ENCODE assay signal across 14 cellular contexts in the genomic region with DNA sequence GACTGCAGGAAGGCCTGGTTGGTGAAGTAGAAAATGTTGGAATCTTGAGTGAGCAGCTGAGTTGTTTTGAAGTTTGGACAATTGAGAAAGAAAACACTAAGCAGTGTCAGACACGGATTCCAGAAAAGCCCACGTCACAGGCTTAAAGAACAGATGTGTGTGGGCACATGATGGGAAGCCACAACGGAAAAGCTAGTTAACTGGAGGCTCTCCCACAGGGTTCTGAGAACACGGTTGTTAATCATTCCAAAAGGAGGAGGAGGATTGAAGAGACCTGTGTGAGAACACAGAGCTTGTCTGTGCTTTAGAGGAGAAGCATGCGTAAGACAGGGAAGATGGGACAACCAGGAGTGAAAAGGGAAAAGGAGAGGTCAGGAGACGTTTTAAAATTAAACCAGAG. TPM values are rescaled to one million over a fixed set of nuclear protein-coding genes. Genes with fewer than 3 reads are reported as not detected.
DNase-seq lines count a peak whose midpoint lies in the region; ATAC-seq and TF ChIP-seq lines count a peak whose summit lies in the region.
"Had no signal": no experiment of that assay in that cellular context is flagged by ENCODE, and none has a peak within 500 bp of the region (broad histone marks: within the 10 kb centered on the region; RNA-seq: fewer than 3 reads in every experiment).

No MANE protein-coding gene starts in this region.

- H3K36me3 ChIP-seq in kidney epithelial cell (ENCODE audit: control insufficient read depth, insufficient read depth, low read length) (peaks cover 3% of the 10 kb centered on the region), mesendoderm (ENCODE audit: control insufficient read depth, insufficient read depth, low read length) (peaks cover 3% of the 10 kb centered on the region)

- H3K9me3 Mint-ChIP-seq in activated T-cell treated with anti-CD3 and anti-CD28 coated beads, Interleukin-2, amount 50 U/mL, for 72 hours: no peaks in the 10 kb centered on the region

- no peak overlapping the region for H3K23ac ChIP-seq in mesendoderm (ENCODE audit: low read length)

- H3K56ac ChIP-seq in mesendoderm (ENCODE audit: low read length): no peak overlapping the region

- H3K4me1 ChIP-seq in mesendoderm (ENCODE audit: control insufficient read depth, low read depth, low read length): no peaks in the 10 kb centered on the region
- H3K4me1 ChIP-seq: A549, tibial artery had no signal

- peak overlapping the region; percentile 34 for H3K27ac Mint-ChIP-seq in activated T-cell treated with anti-CD3 and anti-CD28 coated beads, Interleukin-2, amount 50 U/mL, for 72 hours

- no peak overlapping the region for H3K27ac ChIP-seq in mesendoderm (ENCODE audit: low read depth, low read length)
- H3K27ac ChIP-seq: A549, lower lobe of right lung, tibial artery had no signal

- H3K4ac ChIP-seq in mesendoderm (ENCODE audit: low read depth, low read length): no peak overlapping the region

- H3K36me3 Mint-ChIP-seq in activated T-cell treated with anti-CD3 and anti-CD28 coated beads, Interleukin-2, amount 50 U/mL, for 72 hours (ENCODE audit: insufficient read depth in 2 of 2): peaks cover 10 to 34% of the 10 kb centered on the region in 2 donors

- no peak overlapping the region for H3K9ac ChIP-seq in mesendoderm (ENCODE audit: low read length)

- H2BK120ac ChIP-seq in mesendoderm (ENCODE audit: low read depth, low read length): no peak overlapping the region

- H3K4me2 ChIP-seq in mesendoderm (ENCODE audit: low read length): no peak overlapping the region
- H3K4me2 ChIP-seq: A549 had no signal

- peaks cover 7% of the 10 kb centered on the region for H3K79me1 ChIP-seq in mesendoderm (ENCODE audit: low read length)

- no peak overlapping the region for H3K4me3 ChIP-seq in astrocyte of the spinal cord (ENCODE audit: low read depth, low read length)
- H3K4me3 ChIP-seq in kidney epithelial cell (ENCODE audit: low read depth, low read length): no peak overlapping the region
- no peak overlapping the region for H3K4me3 ChIP-seq in mesendoderm (ENCODE audit: low read length)
- H3K4me3 ChIP-seq: A549, lower lobe of right lung, tibial artery had no signal

- H3K4me1 Mint-ChIP-seq in activated T-cell treated with anti-CD3 and anti-CD28 coated beads, Interleukin-2, amount 50 U/mL, for 72 hours (ENCODE audit: low read depth): peaks cover 7% of the 10 kb centered on the region

- no peak overlapping the region for H3K18ac ChIP-seq in mesendoderm (ENCODE audit: low read length)

- H4K5ac ChIP-seq in mesendoderm (ENCODE audit: low read length): no peak overlapping the region

- no CpG with 5 or more reads among the region's 6 CpGs for WGBS in mesendoderm (ENCODE audit: extremely low coverage, insufficient coverage, low lambda C conversion rate)

- no peak overlapping the region for H4K8ac ChIP-seq in mesendoderm (ENCODE audit: low read depth, low read length)

- H2AK5ac ChIP-seq in mesendoderm (ENCODE audit: low read length): no peak overlapping the region

- in situ Hi-C loops in astrocyte of the spinal cord (cut with HindIII; ENCODE audit: low sequenced_read_pairs): no loop called here

- H3K27me3 Mint-ChIP-seq in activated T-cell treated with anti-CD3 and anti-CD28 coated beads, Interleukin-2, amount 50 U/mL, for 72 hours (ENCODE audit: low read depth): no peaks in the 10 kb centered on the region

- no peak for DNase-seq in activated T-cell treated with anti-CD3 and anti-CD28 coated beads, Interleukin-2, amount 50 U/mL, for 72 hours
- DNase-seq in activated T-cell treated with anti-CD3 and anti-CD28 coated beads, Interleukin-2, amount 50 U/mL, for 48 hours: no peak
- DNase-seq in astrocyte of the spinal cord (ENCODE audit: low read depth, low spot score) (peak; percentile 29), kidney epithelial cell (ENCODE audit: low read depth) (peak; percentile 73), superior temporal gyrus (ENCODE audit: extremely low spot score) (peak; percentile 78), mesendoderm (no peak), glomerular visceral epithelial cell (ENCODE audit: extremely low spot score) (no peak)
- DNase-seq: activated T-cell treated with anti-CD3 and anti-CD28 coated beads for 4 hours, lower lobe of right lung, NCI-H2171, tibial artery had no signal

- H3K4me3 Mint-ChIP-seq in activated T-cell treated with anti-CD3 and anti-CD28 coated beads, Interleukin-2, amount 50 U/mL, for 72 hours: no peak overlapping the region

- no peak overlapping the region for H2BK15ac ChIP-seq in mesendoderm (replicated peaks; ENCODE audit: low read depth)

- no peaks in the 10 kb centered on the region for H3K27me3 ChIP-seq in kidney epithelial cell (ENCODE audit: control insufficient read depth, insufficient read depth, low read length)
- no peaks in the 10 kb centered on the region for H3K27me3 ChIP-seq in mesendoderm (ENCODE audit: insufficient read depth, low read length, poor library complexity)
- H3K27me3 ChIP-seq: tibial artery had no signal

- H3K79me2 ChIP-seq in mesendoderm (ENCODE audit: control insufficient read depth, insufficient read depth, low read length): no peaks in the 10 kb centered on the region

- no peak for ATAC-seq in activated T-cell treated with anti-CD3 and anti-CD28 coated beads, Interleukin-2, amount 50 U/mL, for 72 hours (replicated peaks in 1 of 2)
- no peak for ATAC-seq in GM21825 (IDR thresholded peaks at IDR 0.05; ENCODE audit: unreplicated experiment)
- ATAC-seq: A549, lower lobe of right lung had no signal

- TF ChIP-seq CTCF in astrocyte of the spinal cord (IDR thresholded peaks at IDR 0.05; ENCODE audit: low read depth, low read length) (no peak), kidney epithelial cell (IDR thresholded peaks at IDR 0.05; ENCODE audit: insufficient read depth, low read length, poor library complexity, severe bottlenecking) (no peak)

- no peak overlapping the region for H2BK5ac ChIP-seq in mesendoderm (ENCODE audit: low read length)

RNA-seq across cellular contexts. Expression of a gene that starts 42.6 kb away (rescaled TPM):
- total RNA-seq in activated T-cell treated with anti-CD3 and anti-CD28 coated beads, Interleukin-2, amount 50 U/mL, for 72 hours: under 1 TPM; 0.05 to 0.10 TPM
- 2.8 and 4.5 TPM in 2 replicates for total RNA-seq in kidney epithelial cell
- 0.32 TPM for polyA plus RNA-seq in mesendoderm (2013, experiment 1 of 2)
- 0.28 TPM for polyA plus RNA-seq in mesendoderm (2013, experiment 2 of 2)
- total RNA-seq: osteoblast had no signal

Comparison
In these comparisons a context has a peak if more than half of its experiments do, and no peak if none do; other contexts are left out.
1. DNase-seq: peak in astrocyte of the spinal cord (single experiment), kidney epithelial cell (single experiment) and superior temporal gyrus (single experiment); none in activated T-cell treated with anti-CD3 and anti-CD28 coated beads, Interleukin-2, amount 50 U/mL, for 72 hours (0 of 2), activated T-cell treated with anti-CD3 and anti-CD28 coated beads, Interleukin-2, amount 50 U/mL, for 48 hours (0 of 2), mesendoderm (single experiment) and glomerular visceral epithelial cell (single experiment).